Comparison of ENCODE assay signal across 25 cellular contexts in genomic region chr10:16916496-16916895, GRCh38.
"Had no signal": no experiment of that assay in that cellular context is flagged by ENCODE, and none has a peak within 500 bp of the region (broad histone marks: within the 10 kb centered on the region; RNA-seq: fewer than 3 reads in every experiment).

No MANE protein-coding gene starts in this region.

- H3K27me3 Mint-ChIP-seq: activated CD4-positive, alpha-beta T cell treated with anti-CD3 and anti-CD28 coated beads, Interleukin-2, amount 10 ng/mL, durations not matched to agents 7 days and 5 days; activated CD8-positive, alpha-beta T cell treated with anti-CD3 and anti-CD28 coated beads for 36 hours; activated naive CD4-positive, alpha-beta T cell treated with anti-CD3 and anti-CD28 coated beads, Interleukin-2, amount 50 U/mL, for 24 hours; activated naive CD8-positive, alpha-beta T cell treated with anti-CD3 and anti-CD28 coated beads, Interleukin-2, amount 50 U/mL, for 24 hours; T-helper 17 cell had no signal

- DNase-seq: activated CD4-positive, alpha-beta T cell treated with anti-CD3 and anti-CD28 coated beads, Interleukin-2, amount 10 ng/mL, durations not matched to agents 7 days and 5 days; activated CD4-positive, CD25-positive, alpha-beta regulatory T cell treated with anti-CD3 and anti-CD28 coated beads, Interleukin-2, amount 50 U/mL, for 72 hours; activated CD8-positive, alpha-beta T cell treated with anti-CD3 and anti-CD28 coated beads for 36 hours; activated naive CD8-positive, alpha-beta T cell treated with anti-CD3 and anti-CD28 coated beads, Interleukin-2, amount 50 U/mL, for 24 hours; activated T-cell treated with anti-CD3 and anti-CD28 coated beads, Interleukin-2, amount 50 U/mL, for 48 hours; amygdala; caudate nucleus; left cardiac atrium; left ventricle myocardium superior; nucleus accumbens; posterior cingulate gyrus; right cardiac atrium; stimulated activated CD4-positive, alpha-beta T cell treated with anti-CD3 and anti-CD28 coated beads, Interleukin-2, amount 100 ng/mL, for 48 hours; stimulated activated naive CD4-positive, alpha-beta T cell treated with Interleukin-2 at 50 U/mL for 16 hours; T-helper 17 cell; T1000; WERI-Rb-1 had no signal

- ATAC-seq: activated CD8-positive, alpha-beta T cell treated with anti-CD3 and anti-CD28 coated beads for 36 hours; activated naive CD8-positive, alpha-beta T cell treated with anti-CD3 and anti-CD28 coated beads, Interleukin-2, amount 50 U/mL, for 24 hours; left cardiac atrium; left ventricle myocardium superior; right cardiac atrium; T-helper 17 cell had no signal

- H3K27me3 ChIP-seq: hepatocyte, tibial nerve had no signal

- H3K27ac Mint-ChIP-seq: activated CD4-positive, alpha-beta T cell treated with anti-CD3 and anti-CD28 coated beads, Interleukin-2, amount 10 ng/mL, durations not matched to agents 7 days and 5 days; activated CD8-positive, alpha-beta T cell treated with anti-CD3 and anti-CD28 coated beads for 36 hours; activated naive CD4-positive, alpha-beta T cell treated with anti-CD3 and anti-CD28 coated beads, Interleukin-2, amount 50 U/mL, for 24 hours; activated naive CD8-positive, alpha-beta T cell treated with anti-CD3 and anti-CD28 coated beads, Interleukin-2, amount 50 U/mL, for 24 hours; activated T-helper 2 cell treated with anti-CD3 and anti-CD28 coated beads, Interferon-gamma antibody, Interleukin-2, Interleukin-4, amounts not matched to agents 10 μg/mL and 5 μg/mL and 100 μg/mL, durations not matched to agents 14 hours and 24 hours and 36 hours; nephron; T-helper 17 cell had no signal

- H3K4me3 Mint-ChIP-seq: activated CD4-positive, alpha-beta T cell treated with anti-CD3 and anti-CD28 coated beads, Interleukin-2, amount 10 ng/mL, durations not matched to agents 7 days and 5 days; activated CD8-positive, alpha-beta T cell treated with anti-CD3 and anti-CD28 coated beads for 36 hours; activated naive CD4-positive, alpha-beta T cell treated with anti-CD3 and anti-CD28 coated beads, Interleukin-2, amount 50 U/mL, for 24 hours; activated naive CD8-positive, alpha-beta T cell treated with anti-CD3 and anti-CD28 coated beads, Interleukin-2, amount 50 U/mL, for 24 hours; nephron; T-helper 17 cell had no signal

- H2AFZ ChIP-seq: hepatocyte had no signal

- H3K4me3 ChIP-seq: hepatocyte, tibial nerve had no signal

- H3K4me2 ChIP-seq: hepatocyte had no signal

- FAIRE-seq: frontal cortex, keratinocyte, urothelium cell line had no signal

- H3K4me1 Mint-ChIP-seq: activated CD4-positive, alpha-beta T cell treated with anti-CD3 and anti-CD28 coated beads, Interleukin-2, amount 10 ng/mL, durations not matched to agents 7 days and 5 days; activated naive CD4-positive, alpha-beta T cell treated with anti-CD3 and anti-CD28 coated beads, Interleukin-2, amount 50 U/mL, for 24 hours; activated naive CD8-positive, alpha-beta T cell treated with anti-CD3 and anti-CD28 coated beads, Interleukin-2, amount 50 U/mL, for 24 hours had no signal

- H3K36me3 ChIP-seq: WERI-Rb-1 had no signal

- H3K27ac ChIP-seq: hepatocyte, tibial nerve, WERI-Rb-1 had no signal

- H3K79me2 ChIP-seq: hepatocyte had no signal

- H3K9me3 ChIP-seq: tibial nerve had no signal

- H3K9me3 Mint-ChIP-seq: activated CD4-positive, alpha-beta T cell treated with anti-CD3 and anti-CD28 coated beads, Interleukin-2, amount 10 ng/mL, durations not matched to agents 7 days and 5 days; activated CD8-positive, alpha-beta T cell treated with anti-CD3 and anti-CD28 coated beads for 36 hours; activated naive CD4-positive, alpha-beta T cell treated with anti-CD3 and anti-CD28 coated beads, Interleukin-2, amount 50 U/mL, for 24 hours; activated naive CD8-positive, alpha-beta T cell treated with anti-CD3 and anti-CD28 coated beads, Interleukin-2, amount 50 U/mL, for 24 hours; activated T-helper 2 cell treated with anti-CD3 and anti-CD28 coated beads, Interferon-gamma antibody, Interleukin-2, Interleukin-4, amounts not matched to agents 10 μg/mL and 5 μg/mL and 100 μg/mL, durations not matched to agents 14 hours and 24 hours and 36 hours; nephron had no signal
